Comparison of ENCODE assay signal across 8 cellular contexts in the genomic region with DNA sequence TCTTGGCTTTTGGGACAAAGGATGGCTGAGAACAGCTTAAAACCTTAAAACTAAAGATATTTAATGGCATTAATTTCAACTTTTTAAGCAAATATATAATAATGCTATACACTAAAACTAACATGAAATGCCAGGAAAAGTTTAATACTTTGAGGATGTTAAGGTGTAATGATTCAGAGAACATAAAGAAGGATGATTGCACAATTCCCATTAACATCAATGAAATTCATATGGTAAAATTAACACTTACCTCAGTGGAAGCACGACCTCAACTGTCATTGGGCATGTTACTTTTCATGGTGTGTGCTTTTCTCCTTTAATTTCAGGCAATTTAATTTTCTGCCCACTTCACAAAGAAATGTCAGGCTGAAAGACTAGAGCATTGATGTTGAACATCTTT.
"Had no signal": no experiment of that assay in that cellular context is flagged by ENCODE, and none has a peak within 500 bp of the region (broad histone marks: within the 10 kb centered on the region; RNA-seq: fewer than 3 reads in every experiment).

No MANE protein-coding gene starts in this region.

- DNase-seq: H9, HCEC 1CT, KBM-7 had no signal

- H3K9ac ChIP-seq: KMS-11 had no signal

- H2AFZ ChIP-seq: GM23338 had no signal

- H3K4me2 ChIP-seq: GM23338, KMS-11 had no signal

- FAIRE-seq: H1, H54, HTR-8/SVneo had no signal

- H3K27ac ChIP-seq: KMS-11 had no signal

- ATAC-seq: GM23338 had no signal

- H3K4me3 ChIP-seq: GM23338 had no signal
